Comparison of ENCODE assay signal across 1 cellular context in the genomic region with DNA sequence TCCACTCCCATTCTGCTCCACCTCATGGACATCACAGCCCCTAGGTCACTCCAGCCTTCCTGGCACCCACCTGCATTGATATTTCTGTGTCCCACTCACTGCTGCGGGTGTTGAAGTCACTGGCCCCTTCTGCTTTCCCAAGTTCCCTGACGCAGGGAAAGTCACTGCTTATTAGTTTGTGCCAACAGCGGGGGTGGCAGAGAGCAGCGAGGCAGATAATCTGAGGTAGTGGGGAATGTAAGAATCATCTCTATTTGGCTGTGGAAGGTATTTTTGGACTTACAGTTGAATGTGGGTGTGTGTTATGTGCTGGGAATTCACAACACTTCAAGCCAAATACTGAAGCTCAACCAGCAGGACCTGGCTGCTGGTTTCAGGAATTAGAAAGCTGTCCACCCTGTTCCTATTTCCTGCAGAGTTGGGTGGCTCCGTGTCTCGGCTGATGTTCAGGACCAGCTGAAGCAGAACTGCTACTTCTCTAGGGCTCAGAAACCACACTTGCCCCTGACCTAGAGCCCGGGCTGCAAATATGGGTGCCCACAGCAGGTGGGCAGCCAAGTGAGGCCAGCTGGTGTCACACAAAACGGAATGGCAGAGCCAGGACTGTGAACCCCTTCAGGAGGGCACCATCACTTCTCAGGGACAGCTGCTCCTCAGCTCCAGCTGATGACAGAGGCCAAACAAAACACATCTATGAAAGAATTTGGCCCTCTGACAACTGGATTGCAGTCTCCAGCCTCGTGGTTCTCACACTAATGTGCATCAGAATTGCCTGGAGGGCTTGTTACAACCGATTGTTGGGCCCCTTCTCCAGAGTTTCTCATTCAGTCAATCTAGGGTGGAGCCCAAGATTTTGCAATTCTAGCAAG.
TF ChIP-seq lines count a peak whose summit lies in the region.

No MANE protein-coding gene starts in this region.

TF ChIP-seq in SK-N-SH, 30 proteins besides CTCF, POLR2A, EP300 and RAD21 (continued from another document):
- TF ChIP-seq USF2 (IDR thresholded peaks at IDR 0.05; ENCODE audit: borderline replicate concordance, low read depth, low read length) = no peak
- TF ChIP-seq, protein P1, sequence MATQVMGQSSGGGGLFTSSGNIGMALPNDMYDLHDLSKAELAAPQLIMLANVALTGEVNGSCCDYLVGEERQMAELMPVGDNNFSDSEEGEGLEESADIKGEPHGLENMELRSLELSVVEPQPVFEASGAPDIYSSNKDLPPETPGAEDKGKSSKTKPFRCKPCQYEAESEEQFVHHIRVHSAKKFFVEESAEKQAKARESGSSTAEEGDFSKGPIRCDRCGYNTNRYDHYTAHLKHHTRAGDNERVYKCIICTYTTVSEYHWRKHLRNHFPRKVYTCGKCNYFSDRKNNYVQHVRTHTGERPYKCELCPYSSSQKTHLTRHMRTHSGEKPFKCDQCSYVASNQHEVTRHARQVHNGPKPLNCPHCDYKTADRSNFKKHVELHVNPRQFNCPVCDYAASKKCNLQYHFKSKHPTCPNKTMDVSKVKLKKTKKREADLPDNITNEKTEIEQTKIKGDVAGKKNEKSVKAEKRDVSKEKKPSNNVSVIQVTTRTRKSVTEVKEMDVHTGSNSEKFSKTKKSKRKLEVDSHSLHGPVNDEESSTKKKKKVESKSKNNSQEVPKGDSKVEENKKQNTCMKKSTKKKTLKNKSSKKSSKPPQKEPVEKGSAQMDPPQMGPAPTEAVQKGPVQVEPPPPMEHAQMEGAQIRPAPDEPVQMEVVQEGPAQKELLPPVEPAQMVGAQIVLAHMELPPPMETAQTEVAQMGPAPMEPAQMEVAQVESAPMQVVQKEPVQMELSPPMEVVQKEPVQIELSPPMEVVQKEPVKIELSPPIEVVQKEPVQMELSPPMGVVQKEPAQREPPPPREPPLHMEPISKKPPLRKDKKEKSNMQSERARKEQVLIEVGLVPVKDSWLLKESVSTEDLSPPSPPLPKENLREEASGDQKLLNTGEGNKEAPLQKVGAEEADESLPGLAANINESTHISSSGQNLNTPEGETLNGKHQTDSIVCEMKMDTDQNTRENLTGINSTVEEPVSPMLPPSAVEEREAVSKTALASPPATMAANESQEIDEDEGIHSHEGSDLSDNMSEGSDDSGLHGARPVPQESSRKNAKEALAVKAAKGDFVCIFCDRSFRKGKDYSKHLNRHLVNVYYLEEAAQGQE (IDR thresholded peaks at IDR 0.05; ENCODE audit: low read depth, low read length) = no peak
- TF ChIP-seq GABPA (IDR thresholded peaks at IDR 0.05; ENCODE audit: low read depth) = no peak
- no peak for TF ChIP-seq TAF1 (IDR thresholded peaks at IDR 0.05; ENCODE audit: borderline replicate concordance, low read depth, low read length)
- TF ChIP-seq FOXM1 (IDR thresholded peaks at IDR 0.05; ENCODE audit: low read depth) = no peak
TF ChIP-seq in SK-N-SH: peak in this region for 0.
